ENCODE assay signal across 1 cellular context in genomic region chr22:41688365-41689211, GRCh38.
TF ChIP-seq lines count a peak whose summit lies in the region.

TSS of gene SNU13 (minus strand) at chr22:41688867. CDS start at chr22:41688796, 71 bp downstream.

TF ChIP-seq in HepG2, 621 proteins besides CTCF, POLR2A, EP300 and RAD21 (continued from another document and continues in another):
- TF ChIP-seq THAP8 (CRISPR knock-in tag; IDR thresholded peaks at IDR 0.05; ENCODE audit: borderline replicate concordance): 0 out of 2 replicates have a peak, but pooled peaks have one; percentile 40
- peak; percentile 45 for TF ChIP-seq ZNF263 (CRISPR knock-in tag; IDR thresholded peaks at IDR 0.05)
- TF ChIP-seq MAZ (IDR thresholded peaks at IDR 0.05; ENCODE audit: borderline replicate concordance, low read depth, low read length): peak; percentile 90
- peak; percentile 64 for TF ChIP-seq MAZ (CRISPR knock-in tag; IDR thresholded peaks at IDR 0.05; ENCODE audit: low read depth)
- peak; percentile 74 for TF ChIP-seq HDAC2 (CRISPR knock-in tag; IDR thresholded peaks at IDR 0.05)
- TF ChIP-seq ZBTB7A (CRISPR knock-in tag; IDR thresholded peaks at IDR 0.05): 0 out of 2 replicates have a peak, but pooled peaks have one; percentile 48
- TF ChIP-seq ZXDC (CRISPR knock-in tag; IDR thresholded peaks at IDR 0.05): 0 out of 2 replicates have a peak, but pooled peaks have one; percentile 47
- peak; percentile 94 for TF ChIP-seq HNRNPLL (IDR thresholded peaks at IDR 0.05; ENCODE audit: low read depth, low read length, poor library complexity, severe bottlenecking)
- TF ChIP-seq KDM5B (CRISPR knock-in tag; IDR thresholded peaks at IDR 0.05; ENCODE audit: borderline replicate concordance): peak; percentile 63; the same call in 1 of the 2 replicates
- TF ChIP-seq CERS6 (CRISPR knock-in tag; IDR thresholded peaks at IDR 0.05): 0 out of 2 replicates have a peak, but pooled peaks have one; percentile 31
- peak; percentile 49; the same call in 1 of the 2 replicates for TF ChIP-seq HNRNPL (IDR thresholded peaks at IDR 0.05; ENCODE audit: low read depth, low read length)
- TF ChIP-seq SMYD3 (CRISPR knock-in tag; IDR thresholded peaks at IDR 0.05): peak; percentile 40; the same call in 1 of the 2 replicates
- TF ChIP-seq GMEB1 (CRISPR knock-in tag; IDR thresholded peaks at IDR 0.05; ENCODE audit: borderline replicate concordance): peak; percentile 95
- 0 out of 2 replicates have a peak, but pooled peaks have one; percentile 26 for TF ChIP-seq MTA1 (CRISPR knock-in tag; IDR thresholded peaks at IDR 0.05; ENCODE audit: borderline replicate concordance)
- peak; percentile 95 for TF ChIP-seq KAT8 (CRISPR knock-in tag; IDR thresholded peaks at IDR 0.05)
- peak; percentile 44; the same call in 1 of the 2 replicates for TF ChIP-seq ZBTB10 (CRISPR knock-in tag; IDR thresholded peaks at IDR 0.05; ENCODE audit: borderline replicate concordance)
- TF ChIP-seq TFDP1 (CRISPR knock-in tag; IDR thresholded peaks at IDR 0.05; ENCODE audit: borderline replicate concordance): peak; percentile 94
- no peak for TF ChIP-seq ZNF329 (CRISPR knock-in tag; IDR thresholded peaks at IDR 0.05; ENCODE audit: low read depth)
- no peak for TF ChIP-seq SNAI1 (CRISPR knock-in tag; IDR thresholded peaks at IDR 0.05; ENCODE audit: borderline replicate concordance)
- peak; percentile 78; the same call in 1 of the 2 replicates for TF ChIP-seq ZMYM3 (CRISPR knock-in tag; IDR thresholded peaks at IDR 0.05)
- 0 out of 2 replicates have a peak, but pooled peaks have one; percentile 72 for TF ChIP-seq CENPBD1 (CRISPR knock-in tag; IDR thresholded peaks at IDR 0.05; ENCODE audit: borderline replicate concordance, low read depth)
- TF ChIP-seq ZNF33B (CRISPR knock-in tag; IDR thresholded peaks at IDR 0.05): no peak; the same call in 1 of the 2 replicates
- TF ChIP-seq ZSCAN25 (CRISPR knock-in tag; IDR thresholded peaks at IDR 0.05): peak; percentile 45; the same call in 1 of the 2 replicates
- peak; percentile 80 for TF ChIP-seq KDM2A (CRISPR knock-in tag; IDR thresholded peaks at IDR 0.05; ENCODE audit: borderline replicate concordance, low read depth)
- TF ChIP-seq ERF (CRISPR knock-in tag; IDR thresholded peaks at IDR 0.05): peak; percentile 63; the same call in 1 of the 2 replicates
- TF ChIP-seq ZNF557 (CRISPR knock-in tag; IDR thresholded peaks at IDR 0.05): 0 out of 2 replicates have a peak, but pooled peaks have one; percentile 18
- TF ChIP-seq ZBTB20 (CRISPR knock-in tag; IDR thresholded peaks at IDR 0.05; ENCODE audit: borderline replicate concordance, low read depth): peak; percentile 53; the same call in 1 of the 2 replicates
- TF ChIP-seq ZNF34 (CRISPR knock-in tag; IDR thresholded peaks at IDR 0.05; ENCODE audit: borderline replicate concordance): no peak
- peak; percentile 78; the same call in 1 of the 2 replicates for TF ChIP-seq HES4 (CRISPR knock-in tag; IDR thresholded peaks at IDR 0.05; ENCODE audit: borderline replicate concordance)
- TF ChIP-seq SMAD1 (CRISPR knock-in tag; IDR thresholded peaks at IDR 0.05; ENCODE audit: borderline replicate concordance, low read depth): no peak
- 0 out of 2 replicates have a peak, but pooled peaks have one; percentile 74 for TF ChIP-seq EED (CRISPR knock-in tag; IDR thresholded peaks at IDR 0.05)
- TF ChIP-seq CREM (IDR thresholded peaks at IDR 0.05): peak; percentile 88
- peak; percentile 59; the same call in 1 of the 2 replicates for TF ChIP-seq CREM (CRISPR knock-in tag; IDR thresholded peaks at IDR 0.05)
- TF ChIP-seq MAX (IDR thresholded peaks at IDR 0.05): peak; percentile 96
- TF ChIP-seq ZNF160 (CRISPR knock-in tag; IDR thresholded peaks at IDR 0.05): peak; percentile 32; the same call in 1 of the 2 replicates
- peak; percentile 59; the same call in 1 of the 2 replicates for TF ChIP-seq POGZ (CRISPR knock-in tag; IDR thresholded peaks at IDR 0.05)
- no peak for TF ChIP-seq ZFP36L2 (CRISPR knock-in tag; IDR thresholded peaks at IDR 0.05)
- TF ChIP-seq RXRB (CRISPR knock-in tag; IDR thresholded peaks at IDR 0.05; ENCODE audit: borderline replicate concordance): peak; percentile 34; the same call in 1 of the 2 replicates
- peak; percentile 38; the same call in 1 of the 2 replicates for TF ChIP-seq ZFYVE20 (CRISPR knock-in tag; IDR thresholded peaks at IDR 0.05; ENCODE audit: borderline replicate concordance, low read depth)
- peak; percentile 73 for TF ChIP-seq YEATS4 (CRISPR knock-in tag; IDR thresholded peaks at IDR 0.05; ENCODE audit: borderline replicate concordance)
- TF ChIP-seq ZNF878 (CRISPR knock-in tag; IDR thresholded peaks at IDR 0.05): no peak
- TF ChIP-seq DDIT3 (CRISPR knock-in tag; IDR thresholded peaks at IDR 0.05): no peak
- TF ChIP-seq MXI1 (IDR thresholded peaks at IDR 0.05; ENCODE audit: borderline replicate concordance, low read depth, low read length): peak; percentile 94
- TF ChIP-seq GABPB1 (CRISPR knock-in tag; IDR thresholded peaks at IDR 0.05): peak; percentile 98
- no peak for TF ChIP-seq NAIF1 (CRISPR knock-in tag; IDR thresholded peaks at IDR 0.05; ENCODE audit: borderline replicate concordance)
- TF ChIP-seq MAFF (IDR thresholded peaks at IDR 0.05; ENCODE audit: low read depth, low read length): peak; percentile 68; the same call in 1 of the 2 replicates
- peak; percentile 68 for TF ChIP-seq BHLHE40 (IDR thresholded peaks at IDR 0.05; ENCODE audit: low read length)
- no peak for TF ChIP-seq CAMTA2 (CRISPR knock-in tag; IDR thresholded peaks at IDR 0.05; ENCODE audit: borderline replicate concordance)
- peak; percentile 19; the same call in 1 of the 2 replicates for TF ChIP-seq SOX5 (CRISPR knock-in tag; IDR thresholded peaks at IDR 0.05; ENCODE audit: borderline replicate concordance)
- peak; percentile 47; the same call in 1 of the 2 replicates for TF ChIP-seq KDM3A (CRISPR knock-in tag; IDR thresholded peaks at IDR 0.05; ENCODE audit: low read depth)
- TF ChIP-seq ZSCAN31 (CRISPR knock-in tag; IDR thresholded peaks at IDR 0.05; ENCODE audit: low read depth): peak; percentile 30
- TF ChIP-seq GZF1 (CRISPR knock-in tag; IDR thresholded peaks at IDR 0.05): peak; percentile 30; the same call in 1 of the 2 replicates
- TF ChIP-seq MYPOP (CRISPR knock-in tag; IDR thresholded peaks at IDR 0.05): peak; percentile 62
- TF ChIP-seq TEAD3 (CRISPR knock-in tag; optimal IDR thresholded peaks at IDR 0.05; ENCODE audit: borderline replicate concordance): peak; percentile 33
- TF ChIP-seq PAF1 (CRISPR knock-in tag; IDR thresholded peaks at IDR 0.05): no peak
- peak; percentile 71 for TF ChIP-seq ZNF543 (CRISPR knock-in tag; IDR thresholded peaks at IDR 0.05)
- no peak for TF ChIP-seq ZNF737 (CRISPR knock-in tag; IDR thresholded peaks at IDR 0.05; ENCODE audit: borderline replicate concordance)
- TF ChIP-seq ELF1 (CRISPR knock-in tag; IDR thresholded peaks at IDR 0.05): peak; percentile 91
- TF ChIP-seq ZNF703 (CRISPR knock-in tag; IDR thresholded peaks at IDR 0.05; ENCODE audit: borderline replicate concordance): 0 out of 2 replicates have a peak, but pooled peaks have one; percentile 49
- 0 out of 2 replicates have a peak, but pooled peaks have one; percentile 21 for TF ChIP-seq ZNF670 (CRISPR knock-in tag; IDR thresholded peaks at IDR 0.05; ENCODE audit: borderline replicate concordance)
- peak; percentile 69; the same call in 1 of the 2 replicates for TF ChIP-seq PHF21A (CRISPR knock-in tag; IDR thresholded peaks at IDR 0.05)
